Comparison of ENCODE assay signal across 15 cellular contexts in the genomic region with DNA sequence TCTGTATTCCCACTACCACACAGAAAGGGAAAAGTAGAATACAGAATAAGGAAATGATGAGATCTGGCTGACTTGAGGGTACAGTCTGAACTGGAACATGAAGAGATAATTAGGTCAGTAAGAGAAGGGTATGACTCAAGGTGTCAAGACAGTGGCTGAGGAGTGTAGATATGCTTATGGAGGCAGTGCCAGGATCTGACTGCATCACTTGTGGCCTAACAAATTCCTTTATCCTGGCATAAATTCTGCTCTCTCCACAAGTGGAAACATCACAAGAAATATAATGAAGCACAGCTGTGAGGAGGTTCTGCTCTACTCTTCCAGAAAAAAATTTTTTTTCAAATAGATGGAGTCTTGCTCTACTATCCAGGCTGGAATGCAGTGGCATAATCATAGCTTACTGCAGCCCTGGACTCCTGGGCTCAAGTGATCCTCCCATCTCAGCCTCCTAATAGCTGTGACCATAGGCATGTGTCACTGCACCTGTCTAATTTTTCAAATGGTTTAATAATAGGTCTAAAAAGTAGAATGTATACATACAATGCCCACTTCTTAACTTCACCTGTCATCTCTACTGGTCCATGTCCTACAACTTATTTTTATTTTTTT.
A peak's percentile ranks its signal among the peaks of the same experiment; 100 is the strongest.
DNase-seq lines count a peak whose midpoint lies in the region; ATAC-seq, FAIRE-seq and TF ChIP-seq lines count a peak whose summit lies in the region.
"Had no signal": no experiment of that assay in that cellular context is flagged by ENCODE, and none has a peak within 500 bp of the region (broad histone marks: within the 10 kb centered on the region; RNA-seq: fewer than 3 reads in every experiment).

No MANE protein-coding gene starts in this region.

- no peaks in the 10 kb centered on the region for H3K9me3 Mint-ChIP-seq in immature natural killer cell
- H3K9me3 Mint-ChIP-seq: CD4-positive, alpha-beta T cell; endodermal cell had no signal

- ATAC-seq in GM18502 (IDR thresholded peaks at IDR 0.05; ENCODE audit: poor library complexity, unreplicated experiment): no peak

- H3K4me3 ChIP-seq in HEK293 (ENCODE audit: low read depth, low read length): no peak overlapping the region
- no peak overlapping the region for H3K4me3 ChIP-seq in astrocyte of the spinal cord (ENCODE audit: low read depth, low read length)

- H3K4me1 ChIP-seq in HEK293 (ENCODE audit: control insufficient read depth, insufficient read depth, low read length): peaks cover 4% of the 10 kb centered on the region; the same call in 1 of the 2 replicates

- no peaks in the 10 kb centered on the region for H3K9me3 ChIP-seq in HEK293 (ENCODE audit: control insufficient read depth, insufficient read depth, low read depth, low read length)

- no peaks in the 10 kb centered on the region for H3K4me1 Mint-ChIP-seq in immature natural killer cell

- no peaks in the 10 kb centered on the region for H3K27me3 Mint-ChIP-seq in immature natural killer cell (ENCODE audit: low read depth in 3 of 3)
- H3K27me3 Mint-ChIP-seq: CD4-positive, alpha-beta T cell had no signal

- CTCF ChIA-PET in HEK293 (lab: Yijun Ruan, JAX): interaction anchor here (1.0 kb wide), 1 partner anchor 23 kb away, joined by 3 read pairs; no protein-coding TSS in a partner anchor

- TF ChIP-seq CTCF in HEK293 (tag by site-specific recombination; IDR thresholded peaks at IDR 0.05) (no peak), astrocyte of the spinal cord (IDR thresholded peaks at IDR 0.05; ENCODE audit: low read depth, low read length) (no peak)

- POLR2A ChIA-PET in HEK293 (lab: Yijun Ruan, JAX): no interaction called here

- FAIRE-seq in frontal cortex (lab: Jason Lieb, UNC): no peak

- in situ Hi-C loops in astrocyte of the spinal cord (cut with HindIII; ENCODE audit: low sequenced_read_pairs): no loop called here

- H3K27ac ChIP-seq in HEK293 (ENCODE audit: extremely low read depth, low read depth, low read length): no peak overlapping the region

- no peak overlapping the region for H3K4me3 Mint-ChIP-seq in immature natural killer cell
- H3K4me3 Mint-ChIP-seq: CD4-positive, alpha-beta T cell; endodermal cell had no signal

- peak overlapping the region in 4 of 6 donors; percentile 0 to 47 (median 7) for H3K27ac Mint-ChIP-seq in immature natural killer cell
- H3K27ac Mint-ChIP-seq: CD4-positive, alpha-beta T cell; endodermal cell had no signal

- DNase-seq in AG08396 (ENCODE audit: low spot score) (peak; percentile 9), astrocyte of the spinal cord (ENCODE audit: low read depth, low spot score) (peak; percentile 25), immature natural killer cell (no peak), cerebellar nuclear complex (lab: John Stamatoyannopoulos, UW) (no peak), NCI-H2081 treated with DMSO at 0.1 percent for 48 hours (lab: John Stamatoyannopoulos, UW) (no peak), frontal cortex (ENCODE audit: low spot score in 2 of 2) (no peak)
- DNase-seq: amniotic stem cell; CD4-positive, alpha-beta T cell; endodermal cell; GF-D8; NCI-H2227 treated with DMSO at 0.1 percent for 48 hours; stimulated activated CD4-positive, alpha-beta T cell treated with anti-CD3 and anti-CD28 coated beads, Interleukin-2, amount 100 ng/mL, for 48 hours; stimulated activated naive CD4-positive, alpha-beta T cell had no signal

- H3K36me3 ChIP-seq in HEK293 (ENCODE audit: control insufficient read depth in 2 of 2, insufficient read depth in 1 of 2, low read length in 2 of 2): peaks cover 34 to 60% of the 10 kb centered on the region in 2 experiments

- peaks cover 18 to 42% (median 24%) of the 10 kb centered on the region in 3 donors for H3K36me3 Mint-ChIP-seq in immature natural killer cell

TF ChIP-seq in HEK293, 187 proteins besides CTCF, POLR2A, EP300 and RAD21:
- TF ChIP-seq ZBTB17 (tag by site-specific recombination; IDR thresholded peaks at IDR 0.05) (peak; percentile 78), ZNF211 (tag by site-specific recombination; IDR thresholded peaks at IDR 0.05; ENCODE audit: low read depth) (no peak)

Comparison
In these comparisons a context has a peak if more than half of its experiments do, and no peak if none do; other contexts are left out.
1. DNase-seq: peak in AG08396 (single experiment) and astrocyte of the spinal cord (single experiment); none in immature natural killer cell (0 of 3), cerebellar nuclear complex (0 of 2), NCI-H2081 treated with DMSO at 0.1 percent for 48 hours (single experiment) and frontal cortex (0 of 2).